8 cellular contexts compared by ENCODE assay signal in genomic region chrX:48917139-48917980, GRCh38. TPM values are rescaled to one million over a fixed set of nuclear protein-coding genes. Genes with fewer than 3 reads are reported as not detected.
DNase-seq lines count a peak whose midpoint lies in the region; ATAC-seq and TF ChIP-seq lines count a peak whose summit lies in the region.

No MANE protein-coding gene starts in this region.

- peak overlapping the region; percentile 100 for H3K4me3 Mint-ChIP-seq in natural killer cell treated with Interleukin-12 subunit alpha and Interleukin-12 subunit beta and Interleukin-15 and Interleukin-18, amount 100 ng/mL, for 72 hours

- CTCF ChIA-PET in RWPE1 (lab: Yijun Ruan, JAX): interaction anchor here (0.7 kb wide), 1 partner anchor 14 kb away, joined by 5 read pairs; no protein-coding TSS in a partner anchor

- DNase-seq in COLO829 (ENCODE audit: low spot score) (peak; percentile 91), LNCaP clone FGC (ENCODE audit: low read depth) (peak; percentile 56), RWPE1 (ENCODE audit: low spot score) (peak; percentile 82), fibroblast of peridontal ligament (ENCODE audit: extremely low read depth) (peak; percentile 85)
- DNase-seq in activated T-helper 9 cell treated with anti-CD3 and anti-CD28 coated beads, Interleukin-2, amount 50 U/mL, for 16 hours (ENCODE audit: low read depth): peak; percentile 81
- DNase-seq in natural killer cell treated with Interleukin-12 subunit alpha and Interleukin-12 subunit beta and Interleukin-15 and Interleukin-18, amount 100 ng/mL, for 72 hours (ENCODE audit: low spot score): peak; percentile 92
- peak; percentile 77 for DNase-seq in stimulated activated naive CD4-positive, alpha-beta T cell treated with Interleukin-2 at 50 U/mL for 16 hours (lab: John Stamatoyannopoulos, UW)

- ATAC-seq in GM21528 (IDR thresholded peaks at IDR 0.05; ENCODE audit: low FRiP score, unreplicated experiment): peak; percentile 34
- peak; percentile 61 to 70 for ATAC-seq in natural killer cell treated with Interleukin-12 subunit alpha and Interleukin-12 subunit beta and Interleukin-15 and Interleukin-18, amount 100 ng/mL, for 72 hours

- POLR2A ChIA-PET in RWPE1 (lab: Yijun Ruan, JAX; ENCODE audit: low non-redundant PET): no interaction called here

- no peaks in the 10 kb centered on the region for H3K9me3 Mint-ChIP-seq in natural killer cell treated with Interleukin-12 subunit alpha and Interleukin-12 subunit beta and Interleukin-15 and Interleukin-18, amount 100 ng/mL, for 72 hours

- no peaks in the 10 kb centered on the region for H3K27me3 Mint-ChIP-seq in natural killer cell treated with Interleukin-12 subunit alpha and Interleukin-12 subunit beta and Interleukin-15 and Interleukin-18, amount 100 ng/mL, for 72 hours

- peaks cover 33 to 63% of the 10 kb centered on the region in 2 donors for H3K4me1 Mint-ChIP-seq in natural killer cell treated with Interleukin-12 subunit alpha and Interleukin-12 subunit beta and Interleukin-15 and Interleukin-18, amount 100 ng/mL, for 72 hours (ENCODE audit: low read depth in 2 of 2)

- peaks cover 26% of the 10 kb centered on the region for H3K36me3 Mint-ChIP-seq in natural killer cell treated with Interleukin-12 subunit alpha and Interleukin-12 subunit beta and Interleukin-15 and Interleukin-18, amount 100 ng/mL, for 72 hours

- peak overlapping the region; percentile 85 for H3K27ac ChIP-seq in RWPE1

- H3K4me3 ChIP-seq in LNCaP clone FGC (ENCODE audit: low read depth, low read length): peak overlapping the region; percentile 78

- TF ChIP-seq CTCF in LNCaP clone FGC (IDR thresholded peaks at IDR 0.05; ENCODE audit: control insufficient read depth, extremely low read depth, insufficient read depth) (peak; percentile 64), RWPE1 (conservative IDR thresholded peaks at IDR 0.05; ENCODE audit: low read depth) (peak; percentile 91)

- peak overlapping the region; percentile 86 to 93 for H3K27ac Mint-ChIP-seq in natural killer cell treated with Interleukin-12 subunit alpha and Interleukin-12 subunit beta and Interleukin-15 and Interleukin-18, amount 100 ng/mL, for 72 hours

RNA-seq across cellular contexts. Expression of gene PIM2, which starts 1.5 kb away (rescaled TPM):
- total RNA-seq in natural killer cell treated with Interleukin-12 subunit alpha and Interleukin-12 subunit beta and Interleukin-15 and Interleukin-18, amount 100 ng/mL, for 72 hours: 100 to 1,000 TPM; 291 to 478 TPM

RNA-seq across cellular contexts. Expression of gene SLC35A2, which starts 5.9 kb away (rescaled TPM):
- 10 to 100 TPM; 25.5 to 26.9 TPM for total RNA-seq in natural killer cell treated with Interleukin-12 subunit alpha and Interleukin-12 subunit beta and Interleukin-15 and Interleukin-18, amount 100 ng/mL, for 72 hours

RNA-seq across cellular contexts. Expression of gene PQBP1, which starts 19.6 kb away (rescaled TPM):
- 10 to 100 TPM; 75.3 to 80.8 TPM for total RNA-seq in natural killer cell treated with Interleukin-12 subunit alpha and Interleukin-12 subunit beta and Interleukin-15 and Interleukin-18, amount 100 ng/mL, for 72 hours

RNA-seq across cellular contexts. Expression of gene TIMM17B, which starts 19.8 kb away (rescaled TPM):
- total RNA-seq in natural killer cell treated with Interleukin-12 subunit alpha and Interleukin-12 subunit beta and Interleukin-15 and Interleukin-18, amount 100 ng/mL, for 72 hours: 10 to 100 TPM; 64.0 to 64.6 TPM

RNA-seq across cellular contexts. Expression of gene OTUD5, which starts 40.0 kb away (rescaled TPM):
- total RNA-seq in natural killer cell treated with Interleukin-12 subunit alpha and Interleukin-12 subunit beta and Interleukin-15 and Interleukin-18, amount 100 ng/mL, for 72 hours: 10 to 100 TPM; 75.8 to 79.9 TPM

Comparison
In these comparisons a context has a peak if more than half of its experiments do, and no peak if none do; other contexts are left out.
1. Peak in every context shown above with its lines: DNase-seq, ATAC-seq, H3K4me3 ChIP-seq and H3K27ac ChIP-seq.